Comparison of ENCODE assay signal across 33 cellular contexts in genomic region chr12:14655284-14655683, GRCh38. TPM values are rescaled to one million over a fixed set of nuclear protein-coding genes. Genes with fewer than 3 reads are reported as not detected.
"Had no signal": no experiment of that assay in that cellular context is flagged by ENCODE, and none has a peak within 500 bp of the region (broad histone marks: within the 10 kb centered on the region; RNA-seq: fewer than 3 reads in every experiment).

No MANE protein-coding gene starts in this region.

- H3K9me3 Mint-ChIP-seq: effector memory CD8-positive, alpha-beta T cell; memory B cell; natural killer cell treated with Interleukin-12 subunit alpha and Interleukin-12 subunit beta and Interleukin-15 and Interleukin-18, amount 100 ng/mL, for 72 hours; neural crest cell had no signal

- H3K4me1 Mint-ChIP-seq: memory B cell, naive B cell had no signal

- H3K4me3 Mint-ChIP-seq: effector memory CD8-positive, alpha-beta T cell; memory B cell; mesothelial cell of epicardium; naive B cell; natural killer cell treated with Interleukin-12 subunit alpha and Interleukin-12 subunit beta and Interleukin-15 and Interleukin-18, amount 100 ng/mL, for 72 hours; neural crest cell had no signal

- H3K9me3 ChIP-seq: gastrocnemius medialis, mucosa of descending colon, neutrophil, stomach, thyroid gland, vagina had no signal

- ATAC-seq: effector memory CD8-positive, alpha-beta T cell; esophagus mucosa; gastrocnemius medialis; left lobe of liver; natural killer cell treated with Interleukin-12 subunit alpha and Interleukin-12 subunit beta and Interleukin-15 and Interleukin-18, amount 100 ng/mL, for 72 hours; sciatic nerve had no signal

- H3K27me3 Mint-ChIP-seq: memory B cell, progenitor cell of endocrine pancreas had no signal

- H3K27ac ChIP-seq: gastrocnemius medialis, neutrophil, parathyroid adenoma, stomach, thyroid gland, vagina had no signal

- H3K27me3 ChIP-seq: gastrocnemius medialis, stomach, thyroid gland, vagina had no signal

- H3K4me1 ChIP-seq: parathyroid adenoma, stomach, thyroid gland, vagina had no signal

- H2AFZ ChIP-seq: parathyroid adenoma had no signal

- H3K79me2 ChIP-seq: parathyroid adenoma had no signal

- H3K27ac Mint-ChIP-seq: effector memory CD8-positive, alpha-beta T cell; memory B cell; mesothelial cell of epicardium; natural killer cell treated with Interleukin-12 subunit alpha and Interleukin-12 subunit beta and Interleukin-15 and Interleukin-18, amount 100 ng/mL, for 72 hours; progenitor cell of endocrine pancreas had no signal

- H3K36me3 Mint-ChIP-seq: memory B cell; mesothelial cell of epicardium; naive B cell; natural killer cell treated with Interleukin-12 subunit alpha and Interleukin-12 subunit beta and Interleukin-15 and Interleukin-18, amount 100 ng/mL, for 72 hours had no signal

- H3K4me2 ChIP-seq: smooth muscle cell had no signal

- H3K9ac ChIP-seq: parathyroid adenoma had no signal

- DNase-seq: cortex of kidney; effector memory CD8-positive, alpha-beta T cell; foreskin fibroblast; gastrocnemius medialis; head of caudate nucleus; kidney; mucosa of descending colon; naive B cell; stimulated activated CD4-positive, alpha-beta T cell treated with anti-CD3 and anti-CD28 coated beads, Interleukin-12 subunit alpha, Interleukin-12 subunit beta, amount 100 ng/mL, for 4 hours; stimulated activated CD4-positive, alpha-beta T cell treated with anti-CD3 and anti-CD28 coated beads, Interleukin-1b, Interleukin-23, amount 100 ng/mL, for 48 hours; stimulated activated CD4-positive, alpha-beta T cell treated with anti-CD3 and anti-CD28 coated beads, Interleukin-4, amount 100 ng/mL, for 1 hour; stimulated activated CD8-positive, alpha-beta memory T cell treated with anti-CD3 and anti-CD28 coated beads, Interleukin-4, amount 100 ng/mL, for 48 hours; stimulated activated naive CD4-positive, alpha-beta T cell; stomach; thyroid gland; trophoblast cell had no signal

- FAIRE-seq: kidney had no signal

- H3K4me3 ChIP-seq: gastrocnemius medialis, lung, mucosa of descending colon, smooth muscle cell, stomach, thyroid gland, vagina had no signal

RNA-seq across cellular contexts. Expression of gene GUCY2C, which starts 41.1 kb away (rescaled TPM):
- total RNA-seq: dermis microvascular lymphatic vessel endothelial cell; glomerular endothelial cell; kidney; left lobe of liver; lung; natural killer cell treated with Interleukin-12 subunit alpha and Interleukin-12 subunit beta and Interleukin-15 and Interleukin-18, amount 100 ng/mL, for 72 hours; neural crest cell; osteoblast; sciatic nerve; smooth muscle cell; thyroid gland; ureter had no signal
